Comparison of ENCODE assay signal across 15 cellular contexts in the genomic region with DNA sequence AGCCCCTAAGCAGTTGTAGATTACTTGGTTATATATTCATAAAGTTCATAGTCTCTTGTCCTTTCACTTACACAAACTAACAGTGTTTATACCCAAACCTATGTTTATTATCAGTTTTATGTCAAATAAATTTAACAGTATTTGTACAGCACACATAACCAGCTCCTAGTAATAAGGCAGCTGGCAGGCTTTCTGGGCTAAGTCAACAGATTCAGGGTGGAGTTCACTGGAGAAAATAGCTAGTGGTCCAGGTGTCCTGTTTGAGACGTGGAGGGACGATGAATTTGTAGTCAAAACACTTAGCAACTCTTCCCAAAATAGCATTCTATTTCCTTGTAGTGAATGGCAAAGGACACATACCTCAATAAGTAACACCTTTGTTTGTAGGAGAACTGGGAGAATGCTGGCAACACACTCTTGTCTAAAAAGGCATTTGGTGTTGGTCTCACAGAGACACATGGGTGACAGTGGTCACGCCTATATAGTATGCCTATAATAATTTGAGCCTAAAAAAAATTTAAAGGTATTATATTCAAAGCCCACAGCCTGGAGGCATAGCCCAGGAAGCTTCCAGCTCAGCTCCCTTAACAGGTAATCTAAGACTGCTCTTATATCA.
DNase-seq lines count a peak whose midpoint lies in the region; ATAC-seq and TF ChIP-seq lines count a peak whose summit lies in the region.
"Had no signal": no experiment of that assay in that cellular context is flagged by ENCODE, and none has a peak within 500 bp of the region (broad histone marks: within the 10 kb centered on the region; RNA-seq: fewer than 3 reads in every experiment).

No MANE protein-coding gene starts in this region.

- intact Hi-C loops in gastrocnemius medialis (cut with DNase I; ENCODE audit: low total_unique reads), result no loop called here

- DNase-seq in DMS53 (lab: John Stamatoyannopoulos, UW), result peak; percentile 70
- peak; percentile 49 for DNase-seq in NCI-H1417 treated with DMSO at 0.1 percent for 48 hours (lab: John Stamatoyannopoulos, UW)
- DNase-seq in gastrocnemius medialis, result no peak
- no peak for DNase-seq in effector memory CD8-positive, alpha-beta T cell
- DNase-seq in natural killer cell treated with Interleukin-12 subunit alpha and Interleukin-12 subunit beta and Interleukin-15 and Interleukin-18, amount 100 ng/mL, for 72 hours (ENCODE audit: low spot score), result no peak
- DNase-seq: activated naive CD4-positive, alpha-beta T cell treated with anti-CD3 and anti-CD28 coated beads for 36 hours; Karpas-422; NCI-H187 treated with DMSO at 0.1 percent for 48 hours had no signal

- H3K27ac ChIP-seq in VCaP, result peak overlapping the region; percentile 75
- H3K27ac ChIP-seq in gastrocnemius medialis, result peak overlapping the region in 3 of 4 donors; percentile 44 to 53 (median 45)
- H3K27ac ChIP-seq: BLaER1, brain microvascular endothelial cell had no signal

- no peaks in the 10 kb centered on the region for H3K9me3 Mint-ChIP-seq in effector memory CD8-positive, alpha-beta T cell
- no peaks in the 10 kb centered on the region for H3K9me3 Mint-ChIP-seq in natural killer cell treated with Interleukin-12 subunit alpha and Interleukin-12 subunit beta and Interleukin-15 and Interleukin-18, amount 100 ng/mL, for 72 hours

- TF ChIP-seq CTCF in VCaP (conservative IDR thresholded peaks at IDR 0.05) (no peak), gastrocnemius medialis (IDR thresholded peaks at IDR 0.05 in 4 of 5, conservative IDR thresholded peaks at IDR 0.05 in 1 of 5) (no peak)

- ATAC-seq in gastrocnemius medialis, result no peak
- no peak for ATAC-seq in effector memory CD8-positive, alpha-beta T cell (replicated peaks)
- ATAC-seq in natural killer cell treated with Interleukin-12 subunit alpha and Interleukin-12 subunit beta and Interleukin-15 and Interleukin-18, amount 100 ng/mL, for 72 hours, result no peak
- ATAC-seq in GM18498 (IDR thresholded peaks at IDR 0.05; ENCODE audit: unreplicated experiment), result no peak
- ATAC-seq: HCT116, WTC11 had no signal

- in situ Hi-C loops in gastrocnemius medialis (cut with MboI; ENCODE audit: low sequenced_read_pairs in 4 of 4), result no loop called here

- H3K36me3 Mint-ChIP-seq in effector memory CD8-positive, alpha-beta T cell (ENCODE audit: insufficient read depth), result peaks cover 26% of the 10 kb centered on the region
- peaks cover 49% of the 10 kb centered on the region for H3K36me3 Mint-ChIP-seq in natural killer cell treated with Interleukin-12 subunit alpha and Interleukin-12 subunit beta and Interleukin-15 and Interleukin-18, amount 100 ng/mL, for 72 hours
- H3K36me3 Mint-ChIP-seq: mesothelial cell of epicardium had no signal

- TF ChIP-seq POLR2A in gastrocnemius medialis (IDR thresholded peaks at IDR 0.05), result no peak

- no peaks in the 10 kb centered on the region for H3K36me3 ChIP-seq in gastrocnemius medialis
- H3K36me3 ChIP-seq: BLaER1, brain microvascular endothelial cell had no signal

- peaks cover 0 to 4% of the 10 kb centered on the region in 2 donors for H3K4me1 ChIP-seq in gastrocnemius medialis

- no peaks in the 10 kb centered on the region for H3K27me3 Mint-ChIP-seq in effector memory CD8-positive, alpha-beta T cell
- no peaks in the 10 kb centered on the region for H3K27me3 Mint-ChIP-seq in natural killer cell treated with Interleukin-12 subunit alpha and Interleukin-12 subunit beta and Interleukin-15 and Interleukin-18, amount 100 ng/mL, for 72 hours

- H3K4me3 Mint-ChIP-seq in effector memory CD8-positive, alpha-beta T cell, result no peak overlapping the region
- no peak overlapping the region for H3K4me3 Mint-ChIP-seq in natural killer cell treated with Interleukin-12 subunit alpha and Interleukin-12 subunit beta and Interleukin-15 and Interleukin-18, amount 100 ng/mL, for 72 hours
- H3K4me3 Mint-ChIP-seq: activated naive CD4-positive, alpha-beta T cell treated with anti-CD3 and anti-CD28 coated beads for 36 hours; mesothelial cell of epicardium; WTC11 had no signal

- peak overlapping the region in 1 of 2 donors; percentile 52 for H3K27ac Mint-ChIP-seq in effector memory CD8-positive, alpha-beta T cell
- H3K27ac Mint-ChIP-seq in natural killer cell treated with Interleukin-12 subunit alpha and Interleukin-12 subunit beta and Interleukin-15 and Interleukin-18, amount 100 ng/mL, for 72 hours, result peak overlapping the region in 1 of 2 donors; percentile 52
- H3K27ac Mint-ChIP-seq: activated naive CD4-positive, alpha-beta T cell treated with anti-CD3 and anti-CD28 coated beads for 36 hours; WTC11 had no signal

- peaks cover 30 to 52% of the 10 kb centered on the region in 2 donors for H3K4me1 Mint-ChIP-seq in effector memory CD8-positive, alpha-beta T cell (ENCODE audit: low read depth in 2 of 2)
- peaks cover 50 to 58% of the 10 kb centered on the region in 2 donors for H3K4me1 Mint-ChIP-seq in natural killer cell treated with Interleukin-12 subunit alpha and Interleukin-12 subunit beta and Interleukin-15 and Interleukin-18, amount 100 ng/mL, for 72 hours (ENCODE audit: low read depth in 2 of 2)

- no peaks in the 10 kb centered on the region for H3K27me3 ChIP-seq in gastrocnemius medialis
- H3K27me3 ChIP-seq: BLaER1, brain microvascular endothelial cell had no signal

- H3K9me3 ChIP-seq in gastrocnemius medialis, result no peaks in the 10 kb centered on the region

- no peak overlapping the region for H3K4me3 ChIP-seq in gastrocnemius medialis
- H3K4me3 ChIP-seq: BLaER1 had no signal

Comparison
In these comparisons a context has a peak if more than half of its experiments do, and no peak if none do; other contexts are left out.
1. DNase-seq: peak in DMS53 (single experiment) and NCI-H1417 treated with DMSO at 0.1 percent for 48 hours (single experiment); none in gastrocnemius medialis (0 of 2), effector memory CD8-positive, alpha-beta T cell (0 of 3) and natural killer cell treated with Interleukin-12 subunit alpha and Interleukin-12 subunit beta and Interleukin-15 and Interleukin-18, amount 100 ng/mL, for 72 hours (single experiment).